In the genomic region with DNA sequence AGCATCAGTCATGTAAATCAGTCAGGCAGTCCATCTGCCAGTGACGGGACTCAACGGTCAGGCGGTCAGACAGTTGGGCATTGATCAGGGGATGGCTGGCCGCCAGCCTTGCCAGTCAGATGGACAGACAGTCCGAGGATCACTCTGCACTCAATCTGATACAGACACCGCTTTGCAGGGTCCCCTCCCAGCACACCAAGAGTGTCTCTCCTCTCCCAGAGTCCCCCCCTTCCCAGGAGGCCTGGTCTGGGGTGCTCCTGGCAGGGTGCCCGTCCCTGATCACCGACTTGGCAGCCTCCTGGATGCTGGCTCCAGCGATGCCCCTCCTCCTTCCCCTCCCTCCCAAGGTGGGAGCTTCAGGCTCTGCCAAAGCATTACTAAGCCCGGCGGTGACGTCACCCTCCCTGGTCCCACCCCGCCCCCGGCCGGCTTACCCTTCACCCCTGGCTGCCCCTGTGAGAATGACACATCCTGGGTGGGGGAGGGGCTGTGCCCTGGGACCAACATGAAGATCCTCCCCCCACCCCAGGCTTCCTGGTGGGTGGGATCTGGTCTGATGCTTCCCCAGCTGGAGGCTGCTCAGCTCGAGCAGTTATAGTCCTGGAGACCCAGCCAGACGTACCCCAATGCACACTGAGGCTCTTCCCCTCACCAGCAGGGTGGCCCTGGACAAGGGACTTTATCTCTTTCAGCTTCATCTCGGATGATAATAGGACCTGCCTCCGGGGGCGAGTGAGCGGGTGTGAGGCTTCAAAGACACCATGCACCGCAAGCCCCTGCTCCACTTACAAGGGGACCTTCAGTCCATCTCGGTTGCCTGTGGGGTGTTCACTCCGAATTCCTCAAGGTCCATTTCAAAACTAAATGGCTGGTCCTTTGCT, we compare ENCODE assay signal across 8 cellular contexts.
A peak's percentile ranks its signal among the peaks of the same experiment; 100 is the strongest.
DNase-seq lines count a peak whose midpoint lies in the region; ATAC-seq lines count a peak whose summit lies in the region.

No MANE protein-coding gene starts in this region.

- H3K79me2 ChIP-seq in trophoblast cell (ENCODE audit: control insufficient read depth, insufficient read depth, low read length, poor library complexity) = no peaks in the 10 kb centered on the region

- H3K23ac ChIP-seq in trophoblast cell (ENCODE audit: low read length) = no peak overlapping the region

- no peak for ATAC-seq in GM18858 (IDR thresholded peaks at IDR 0.05; ENCODE audit: unreplicated experiment)

- H2BK120ac ChIP-seq in trophoblast cell (ENCODE audit: insufficient read depth, low read length, poor library complexity) = no peak overlapping the region

- H4K8ac ChIP-seq in trophoblast cell (ENCODE audit: low read depth, low read length) = no peak overlapping the region

- H3K36me3 ChIP-seq in trophoblast cell (ENCODE audit: control insufficient read depth in 1 of 2, insufficient read depth in 2 of 2, low read length in 2 of 2) = no peaks in the 10 kb centered on the region

- DNase-seq in GM03348 (ENCODE audit: low spot score) (peak; percentile 48), NCI-H146 (lab: John Stamatoyannopoulos, UW) (peak; percentile 78), anterior cingulate cortex (lab: John Stamatoyannopoulos, UW) (peak in 40 of 58 donors; percentile 31 to 98 (median 70)), iris pigment epithelial cell (ENCODE audit: low read depth) (peak; percentile 70), substantia nigra (lab: John Stamatoyannopoulos, UW) (peak in 45 of 49 donors; percentile 30 to 98 (median 74)), trophoblast cell (no peak), CD1c-positive myeloid dendritic cell (ENCODE audit: extremely low spot score) (no peak)

- H3K27ac ChIP-seq in substantia nigra (ENCODE audit: low read depth, low read length, poor library complexity, severe bottlenecking) (peak overlapping the region; percentile 27), trophoblast cell (ENCODE audit: low read depth, low read length) (no peak overlapping the region)

- peaks cover 3 to 4% of the 10 kb centered on the region in 2 experiments for H3K4me1 ChIP-seq in trophoblast cell (ENCODE audit: control insufficient read depth in 1 of 2, insufficient read depth in 2 of 2, low read length in 2 of 2)

- H3K4me2 ChIP-seq in trophoblast cell (ENCODE audit: low read length) = no peak overlapping the region

- H4K91ac ChIP-seq in trophoblast cell (ENCODE audit: low read depth, low read length) = no peak overlapping the region

- H2AK5ac ChIP-seq in trophoblast cell (ENCODE audit: low read length) = no peak overlapping the region

- no peaks in the 10 kb centered on the region for H3K27me3 ChIP-seq in trophoblast cell (ENCODE audit: insufficient read depth, low read length)

- H3K14ac ChIP-seq in trophoblast cell (ENCODE audit: low read length) = no peak overlapping the region

- no peaks in the 10 kb centered on the region for H3K79me1 ChIP-seq in trophoblast cell (ENCODE audit: low read length)

- H2AFZ ChIP-seq in trophoblast cell (ENCODE audit: insufficient read depth, low read length, poor library complexity) = no peak overlapping the region

- H3K18ac ChIP-seq in trophoblast cell (ENCODE audit: low read length) = no peak overlapping the region

- no peak overlapping the region for H3K9ac ChIP-seq in trophoblast cell (ENCODE audit: low read length)

- no peak overlapping the region for H3K4ac ChIP-seq in trophoblast cell (ENCODE audit: low read depth, low read length)

- H2BK12ac ChIP-seq in trophoblast cell (ENCODE audit: low read length) = no peak overlapping the region

- H2BK5ac ChIP-seq in trophoblast cell (ENCODE audit: low read depth, low read length, poor library complexity) = no peak overlapping the region

- H4K12ac ChIP-seq in trophoblast cell (ENCODE audit: low read depth, low read length) = no peak overlapping the region

- H3K9me3 ChIP-seq in trophoblast cell (ENCODE audit: insufficient read depth, low read depth, low read length) = no peaks in the 10 kb centered on the region

- H3K4me3 ChIP-seq in trophoblast cell (ENCODE audit: low read depth, low read length) = no peak overlapping the region

- WGBS in trophoblast cell (ENCODE audit: extremely low coverage, insufficient coverage, insufficient read length) = no CpG with 5 or more reads among the region's 24 CpGs

Comparison
In these comparisons a context has a peak if more than half of its experiments do, and no peak if none do; other contexts are left out.
1. DNase-seq: peak in GM03348 (single experiment), NCI-H146 (single experiment), anterior cingulate cortex (40 of 58), iris pigment epithelial cell (single experiment) and substantia nigra (45 of 49); none in trophoblast cell (0 of 2) and CD1c-positive myeloid dendritic cell (single experiment).